9 cellular contexts compared by ENCODE assay signal in the genomic region with DNA sequence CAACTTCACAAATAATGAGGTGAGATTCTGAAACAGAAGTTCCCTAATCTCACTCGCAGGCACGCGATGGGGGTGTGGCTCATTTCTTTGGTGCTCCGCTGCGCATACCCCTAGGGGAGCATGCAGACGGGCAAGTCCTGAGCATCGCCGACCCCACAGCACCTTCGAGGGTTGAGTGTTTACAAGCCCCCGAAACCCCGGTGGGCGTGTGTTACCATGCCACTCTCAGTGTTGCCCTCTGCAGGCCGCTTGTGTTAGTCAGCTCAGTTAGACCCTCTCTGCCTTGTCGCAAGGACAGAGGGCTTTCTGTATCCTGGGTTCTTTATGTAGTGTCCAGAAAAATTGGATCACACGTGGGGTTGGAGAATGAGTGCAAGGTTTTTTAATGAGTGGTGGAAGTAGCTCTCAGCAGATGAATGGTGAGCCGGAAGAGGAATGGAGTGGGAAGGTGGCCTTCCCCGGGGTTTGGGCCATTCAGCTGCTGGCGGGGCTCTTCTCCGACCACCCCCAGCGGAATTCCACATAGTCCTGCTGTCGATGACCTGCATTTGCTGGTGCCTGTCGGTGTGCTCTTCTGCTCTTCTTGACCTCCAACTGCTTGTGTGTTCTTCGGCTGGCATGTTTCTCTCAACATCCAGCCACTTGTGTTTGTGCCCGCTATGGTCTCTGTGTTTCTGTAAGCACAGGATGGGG.
A peak's percentile ranks its signal among the peaks of the same experiment; 100 is the strongest.
DNase-seq lines count a peak whose midpoint lies in the region; ATAC-seq, FAIRE-seq and TF ChIP-seq lines count a peak whose summit lies in the region.
"Had no signal": no experiment of that assay in that cellular context is flagged by ENCODE, and none has a peak within 500 bp of the region (broad histone marks: within the 10 kb centered on the region; RNA-seq: fewer than 3 reads in every experiment).

No MANE protein-coding gene starts in this region.

- H2BK15ac ChIP-seq in H1 (ENCODE audit: low read length) = no peak overlapping the region

- no peak overlapping the region for H2AK5ac ChIP-seq in H1 (ENCODE audit: low read depth, low read length)

- no peak overlapping the region for H3K4ac ChIP-seq in H1 (replicated peaks; ENCODE audit: insufficient read length, low read depth, low read length)

- FAIRE-seq in A549 (lab: Jason Lieb, UNC) = no peak
- FAIRE-seq in H1 (lab: Jason Lieb, UNC) = peak; percentile 66

- H3K23ac ChIP-seq in H1 (ENCODE audit: insufficient read length) = no peak overlapping the region

- no peaks in the 10 kb centered on the region for H3K79me2 ChIP-seq in H1 (ENCODE audit: control insufficient read depth in 1 of 2, insufficient read depth in 2 of 2, low read length in 2 of 2)

- no peak overlapping the region for H3K14ac ChIP-seq in H1 (ENCODE audit: insufficient read length)

- H3K23me2 ChIP-seq in H1 (ENCODE audit: low read depth, low read length) = no peaks in the 10 kb centered on the region

- TF ChIP-seq EP300 in A549 (IDR thresholded peaks at IDR 0.05) (no peak), H1 (IDR thresholded peaks at IDR 0.05; ENCODE audit: borderline replicate concordance in 1 of 2, low read depth in 2 of 2, low read length in 2 of 2) (peak in 1 of 2 experiments; percentile 1; a peak in 1 of 3 replicates)

- 0 out of 2 replicates have a peak overlapping the region, but pooled peaks have one; percentile 35 for H2BK12ac ChIP-seq in H1 (ENCODE audit: low read depth, low read length)

- TF ChIP-seq CTCF in A549 (IDR thresholded peaks at IDR 0.05) (peak; percentile 34; the same call in 2 of the 3 replicates), H1 (IDR thresholded peaks at IDR 0.05; ENCODE audit: control extremely low read depth in 1 of 3, insufficient read depth in 1 of 3, low read depth in 1 of 3, low read length in 3 of 3) (peak; percentile 69 to 87 (median 75)), lower leg skin (IDR thresholded peaks at IDR 0.05) (no peak), thyroid gland (IDR thresholded peaks at IDR 0.05) (no peak)

- H4K20me1 ChIP-seq in H1 (replicated peaks in 1 of 2; ENCODE audit: control insufficient read depth in 1 of 2, insufficient read depth in 2 of 2, low read length in 2 of 2) = no peaks in the 10 kb centered on the region

- no peak for TF ChIP-seq POLR2A in A549 (IDR thresholded peaks at IDR 0.05; ENCODE audit: low read length)
- no peak for TF ChIP-seq POLR2A in H1 (IDR thresholded peaks at IDR 0.05; ENCODE audit: control extremely low read depth in 1 of 2, low read depth in 2 of 2, low read length in 2 of 2)
- no peak for TF ChIP-seq POLR2A in lower leg skin (IDR thresholded peaks at IDR 0.05)
- no peak for TF ChIP-seq POLR2A in thyroid gland (IDR thresholded peaks at IDR 0.05)

- H4K5ac ChIP-seq in H1 (ENCODE audit: insufficient read length, low read depth, low read length) = no peak overlapping the region

- H3K18ac ChIP-seq in H1 (ENCODE audit: extremely low read depth, low read length) = no peak overlapping the region; the same call in 1 of the 2 replicates

- POLR2A ChIA-PET in A549 (lab: Yijun Ruan, JAX) (no interaction called here), H1 (lab: Charles Lee; ENCODE audit: partially characterized antibody) (no interaction called here)

- H3K4me1 ChIP-seq in A549 (no peaks in the 10 kb centered on the region), H1 (replicated peaks in 1 of 4; ENCODE audit: control insufficient read depth in 3 of 4, insufficient read depth in 4 of 4, low read length in 3 of 4) (no peaks in the 10 kb centered on the region), thyroid gland (no peaks in the 10 kb centered on the region)

- H2BK5ac ChIP-seq in H1 (ENCODE audit: low read depth, low read length) = no peak overlapping the region

- no peak overlapping the region for H3K56ac ChIP-seq in H1 (replicated peaks; ENCODE audit: insufficient read length, low read depth, low read length)

- CTCF ChIA-PET in A549 (lab: Yijun Ruan, JAX) (interaction anchor here (0.6 to 1.3 kb wide), 4 partner anchors 10 to 361 kb away, joined by 3 to 4 read pairs (median 3); no protein-coding TSS in a partner anchor), H1 (lab: Charles Lee; ENCODE audit: partially characterized antibody) (interaction anchor here (0.6 to 1.7 kb wide), 27 partner anchors 9 to 361 kb away, joined by 3 to 12 read pairs (median 3); a partner anchor contains a TSS)

- H4K8ac ChIP-seq in H1 (ENCODE audit: extremely low read depth, insufficient read depth, low read length) = no peak overlapping the region

- 50% methylated on average over 20 of the region's 24 CpGs for WGBS in A549 (ENCODE audit: missing lambda C conversion rate)
- WGBS in H1 (ENCODE audit: extremely low coverage in 1 of 2, insufficient coverage in 1 of 2, insufficient read length in 1 of 2, insufficient replicate concordance in 2 of 2, low coverage in 1 of 2, low lambda C conversion rate in 2 of 2, missing lambda C conversion rate in 1 of 2), 2 experiments = 37% methylated on average over 24 of the region's 24 CpGs; no CpG with 5 or more reads in 1 of the 2 experiments
- WGBS in lower leg skin, 2 donors = 46 to 48% methylated on average over 24 of the region's 24 CpGs
- 45 to 48% methylated on average over 23 to 24 of the region's 24 CpGs for WGBS in thyroid gland, 2 donors

- H3K27ac ChIP-seq in A549 = no peak overlapping the region
- H3K27ac ChIP-seq in H1 (ENCODE audit: low read depth, low read length) = no peak overlapping the region
- H3K27ac ChIP-seq in thyroid gland = no peak overlapping the region

- H3K9me3 ChIP-seq in A549 = peaks cover 2% of the 10 kb centered on the region; the same call in 1 of the 3 replicates
- no peaks in the 10 kb centered on the region for H3K9me3 ChIP-seq in H1 (ENCODE audit: insufficient read depth in 2 of 2, low read depth in 1 of 2, low read length in 1 of 2)
- H3K9me3 ChIP-seq in thyroid gland = no peaks in the 10 kb centered on the region

- H2BK20ac ChIP-seq in H1 (ENCODE audit: low read length) = no peak overlapping the region

- H3K4me2 ChIP-seq in A549 (peak overlapping the region; percentile 55), H1 (ENCODE audit: insufficient read depth in 1 of 2, low read depth in 2 of 2, low read length in 2 of 2) (peak overlapping the region; percentile 56 to 67)

- DNase-seq in A549 (ENCODE audit: low read depth in 1 of 2, low spot score in 1 of 2) (peak; percentile 2 to 47), NCI-H2227 (lab: John Stamatoyannopoulos, UW; ENCODE audit: unreplicated experiment) (peak; percentile 65), H1 (ENCODE audit: low read depth in 1 of 2, low spot score in 2 of 2) (peak; percentile 66 to 88), lower leg skin (ENCODE audit: low spot score in 2 of 2) (no peak), NOMO-1 treated with DMSO at 0.1 percent for 48 hours (lab: John Stamatoyannopoulos, UW; ENCODE audit: unreplicated experiment) (no peak), thyroid gland (no peak)
- DNase-seq: activated naive CD8-positive, alpha-beta T cell treated with anti-CD3 and anti-CD28 coated beads, Interleukin-2, amount 10 ng/mL, durations not matched to agents 7 days and 5 days had no signal

- intact Hi-C loops in lower leg skin (cut with DNase I; ENCODE audit: low total_unique reads) = loop anchor here (5.0 kb wide), 1 partner anchor 1760 kb away; no protein-coding TSS in a partner anchor
- intact Hi-C loops in thyroid gland (cut with DNase I) = no loop called here

- peak; percentile 62 to 92; a peak in 4 of 6 replicates for ATAC-seq in A549
- ATAC-seq in GM18868 (IDR thresholded peaks at IDR 0.05; ENCODE audit: unreplicated experiment) = peak; percentile 70
- ATAC-seq in HG02798 (IDR thresholded peaks at IDR 0.05; ENCODE audit: poor library complexity, unreplicated experiment) = no peak

- H3K27me3 ChIP-seq in H1 (replicated peaks in 1 of 4; ENCODE audit: control insufficient read depth in 3 of 4, extremely low read depth in 1 of 4, insufficient read depth in 3 of 4, low read length in 3 of 4) (no peaks in the 10 kb centered on the region), thyroid gland (no peaks in the 10 kb centered on the region)

- H3K79me1 ChIP-seq in H1 (ENCODE audit: low read depth, low read length) = no peaks in the 10 kb centered on the region

- H3K36me3 ChIP-seq in H1 (ENCODE audit: control insufficient read depth in 2 of 4, insufficient read depth in 4 of 4, low read length in 3 of 4) = no peaks in the 10 kb centered on the region
- no peaks in the 10 kb centered on the region for H3K36me3 ChIP-seq in thyroid gland

- H3K9ac ChIP-seq in H1 (replicated peaks in 1 of 4; ENCODE audit: extremely low read depth in 1 of 4, low read depth in 3 of 4, low read length in 3 of 4) = no peak overlapping the region

- peak overlapping the region; percentile 28; the same call in 1 of the 3 replicates for H3K4me3 ChIP-seq in A549
- peak overlapping the region; percentile 31 to 54 (median 38); a peak in 7 of 8 replicates for H3K4me3 ChIP-seq in H1 (ENCODE audit: extremely low read depth in 1 of 4, insufficient read depth in 2 of 4, low read depth in 3 of 4, low read length in 4 of 4)
- no peak overlapping the region for H3K4me3 ChIP-seq in lower leg skin (ENCODE audit: low read depth, poor library complexity, severe bottlenecking)
- H3K4me3 ChIP-seq in thyroid gland (replicated peaks in 1 of 3) = no peak overlapping the region

- TF ChIP-seq RAD21 in A549 (conservative IDR thresholded peaks at IDR 0.05 in 1 of 2, IDR thresholded peaks at IDR 0.05 in 1 of 2) (0 out of 5 replicates have a peak, but pooled peaks of 1 of the 2 experiments have one; percentile 9), H1 (IDR thresholded peaks at IDR 0.05 in 1 of 2, conservative IDR thresholded peaks at IDR 0.05 in 1 of 2; ENCODE audit: low read depth in 2 of 2, low read length in 2 of 2) (peak; percentile 66 to 76)

- H2AFZ ChIP-seq in H1 (ENCODE audit: low read length) = peak overlapping the region; percentile 55

- H2BK120ac ChIP-seq in H1 (replicated peaks; ENCODE audit: low read depth, low read length) = no peak overlapping the region

- no peak overlapping the region for H4K91ac ChIP-seq in H1 (replicated peaks; ENCODE audit: insufficient read length, low read length)

TF ChIP-seq in A549, 52 proteins besides CTCF, POLR2A, EP300 and RAD21:
- peak; percentile 31; the same call in 2 of the 3 replicates for TF ChIP-seq SMC3 (IDR thresholded peaks at IDR 0.05)
- no peak for TF ChIP-seq TP53 (CRISPR knock-in tag; IDR thresholded peaks at IDR 0.05)
- no peak for TF ChIP-seq KDM5A (IDR thresholded peaks at IDR 0.05)

TF ChIP-seq in H1, 55 proteins besides CTCF, POLR2A, EP300 and RAD21:
- TF ChIP-seq, protein P1, sequence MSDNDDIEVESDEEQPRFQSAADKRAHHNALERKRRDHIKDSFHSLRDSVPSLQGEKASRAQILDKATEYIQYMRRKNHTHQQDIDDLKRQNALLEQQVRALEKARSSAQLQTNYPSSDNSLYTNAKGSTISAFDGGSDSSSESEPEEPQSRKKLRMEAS (IDR thresholded peaks at IDR 0.05) = peak; percentile 57
- TF ChIP-seq HDAC2 (IDR thresholded peaks at IDR 0.05; ENCODE audit: borderline replicate concordance in 1 of 2, low read depth in 2 of 2, low read length in 2 of 2) (peak; percentile 53 to 67; a peak in 1 of 4 replicates), PHF8 (conservative IDR thresholded peaks at IDR 0.05; ENCODE audit: low read depth, low read length) (no peak)

Comparison
In these comparisons a context has a peak if more than half of its experiments do, and no peak if none do; other contexts are left out.
1. DNase-seq: peak in A549 (2 of 2), NCI-H2227 (single experiment) and H1 (2 of 2); none in lower leg skin (0 of 2), NOMO-1 treated with DMSO at 0.1 percent for 48 hours (single experiment) and thyroid gland (0 of 2).
2. H3K4me3 ChIP-seq: peak in A549 (single experiment) and H1 (4 of 4); none in lower leg skin (single experiment) and thyroid gland (0 of 3).
3. CTCF ChIP-seq: peak in A549 (single experiment) and H1 (3 of 3); none in lower leg skin (0 of 3) and thyroid gland (0 of 6).